In the genomic region with DNA sequence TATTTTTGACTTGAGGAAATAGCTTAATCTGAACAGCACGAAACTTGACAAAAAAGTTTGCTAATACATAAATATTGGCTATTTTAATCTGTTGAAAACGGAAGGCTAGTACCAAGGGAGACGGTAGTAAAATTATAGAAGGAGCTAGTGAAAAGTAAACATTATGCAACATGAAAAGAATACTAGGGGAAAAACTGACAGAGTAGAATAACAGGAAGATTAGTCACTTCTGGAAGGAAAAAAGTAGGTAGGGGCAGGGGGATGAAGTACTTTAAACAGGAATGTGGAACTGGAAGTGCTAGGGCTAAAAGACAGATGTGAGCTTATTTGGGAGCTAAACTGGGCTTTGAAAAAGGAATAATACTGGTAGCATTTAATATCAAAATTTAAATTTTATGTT, we compare ENCODE assay signal across 8 cellular contexts.
DNase-seq lines count a peak whose midpoint lies in the region; ATAC-seq and TF ChIP-seq lines count a peak whose summit lies in the region.

No MANE protein-coding gene starts in this region.

- H3K4me3 ChIP-seq in SJSA1: no peak overlapping the region
- H3K4me3 ChIP-seq in fibroblast of mammary gland (ENCODE audit: control insufficient read depth, low read depth, low read length): no peak overlapping the region

- peak overlapping the region; percentile 51 for H3K27ac ChIP-seq in SJSA1

- intact Hi-C loops in sciatic nerve (cut with DNase I): no loop called here

- TF ChIP-seq CTCF in fibroblast of mammary gland (conservative IDR thresholded peaks at IDR 0.05; ENCODE audit: control insufficient read depth, insufficient read depth, low read depth, low read length) (no peak), GM20000 (IDR thresholded peaks at IDR 0.05; ENCODE audit: extremely low read depth, missing control alignments) (no peak)

- H3K9me3 ChIP-seq in SJSA1 (replicated peaks): no peaks in the 10 kb centered on the region

- DNase-seq in GM04504 (ENCODE audit: low read depth) (peak; percentile 50), SJSA1 (ENCODE audit: low read depth in 1 of 2, low spot score in 2 of 2) (peak in 1 of 2 experiments; percentile 69), fibroblast of mammary gland (ENCODE audit: low read depth) (peak; percentile 87), sciatic nerve (ENCODE audit: low spot score) (no peak), globus pallidus (ENCODE audit: low spot score) (no peak), NAMALWA (ENCODE audit: low spot score) (no peak), GM20000 (ENCODE audit: low spot score) (no peak)

- peak; percentile 79 for ATAC-seq in sciatic nerve
- no peak for ATAC-seq in GM21737 (IDR thresholded peaks at IDR 0.05; ENCODE audit: unreplicated experiment)

- H3K27me3 ChIP-seq in SJSA1 (replicated peaks): no peaks in the 10 kb centered on the region

- H3K4me1 ChIP-seq in SJSA1 (replicated peaks): peaks cover 44% of the 10 kb centered on the region

- peaks cover 24% of the 10 kb centered on the region for H3K36me3 ChIP-seq in SJSA1

Comparison
In these comparisons a context has a peak if more than half of its experiments do, and no peak if none do; other contexts are left out.
1. DNase-seq: peak in GM04504 (single experiment) and fibroblast of mammary gland (single experiment); none in sciatic nerve (single experiment), globus pallidus (single experiment), NAMALWA (single experiment) and GM20000 (single experiment).